18 cellular contexts compared by ENCODE assay signal in the genomic region with DNA sequence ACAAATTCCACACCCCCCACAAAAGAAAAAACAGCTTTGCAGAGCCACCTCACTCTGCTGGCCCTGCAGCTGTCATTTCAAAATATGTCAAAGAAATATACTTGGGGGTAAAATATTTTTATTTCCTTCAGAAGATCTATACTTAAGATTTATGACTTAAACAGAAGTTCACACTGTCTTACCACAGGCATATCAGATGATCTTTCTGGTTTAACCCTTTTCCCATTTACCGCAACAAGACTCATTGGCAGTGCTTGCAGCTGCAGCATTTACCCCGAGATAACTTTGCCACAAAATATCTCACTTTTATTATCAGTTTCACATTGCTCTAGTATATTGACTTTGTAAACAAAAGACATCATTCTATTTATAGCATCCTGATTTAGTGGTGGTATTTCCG. TPM values are rescaled to one million over a fixed set of nuclear protein-coding genes. Genes with fewer than 3 reads are reported as not detected.
A peak's percentile ranks its signal among the peaks of the same experiment; 100 is the strongest.
DNase-seq lines count a peak whose midpoint lies in the region; ATAC-seq and TF ChIP-seq lines count a peak whose summit lies in the region.
"Had no signal": no experiment of that assay in that cellular context is flagged by ENCODE, and none has a peak within 500 bp of the region (broad histone marks: within the 10 kb centered on the region; RNA-seq: fewer than 3 reads in every experiment).

No MANE protein-coding gene starts in this region.

- peak; percentile 71 for ATAC-seq in activated CD8-positive, alpha-beta T cell treated with anti-CD3 and anti-CD28 coated beads, Interleukin-2, amount 10 ng/mL, durations not matched to agents 7 days and 5 days
- ATAC-seq in activated CD8-positive, alpha-beta T cell treated with anti-CD3 and anti-CD28 coated beads for 36 hours: no peak
- peak; percentile 40 for ATAC-seq in GM18867 (IDR thresholded peaks at IDR 0.05; ENCODE audit: unreplicated experiment)
- ATAC-seq in T-helper 17 cell: peak; percentile 81
- no peak for ATAC-seq in GM18868 (IDR thresholded peaks at IDR 0.05; ENCODE audit: unreplicated experiment)
- ATAC-seq: K562 had no signal

- intact Hi-C loops in activated CD8-positive, alpha-beta T cell treated with anti-CD3 and anti-CD28 coated beads for 36 hours (cut with micrococcal nuclease): no loop called here

- POLR2A ChIA-PET in activated CD8-positive, alpha-beta T cell treated with anti-CD3 and anti-CD28 coated beads, Interleukin-2, amount 10 ng/mL, durations not matched to agents 7 days and 5 days (lab: Charles Lee): no interaction called here
- POLR2A ChIA-PET in activated CD8-positive, alpha-beta T cell treated with anti-CD3 and anti-CD28 coated beads for 36 hours (lab: Charles Lee): interaction anchor here (0.7 kb wide), 1 partner anchor 10 kb away, joined by 4 read pairs; no protein-coding TSS in a partner anchor

- no peak for TF ChIP-seq CTCF in activated CD8-positive, alpha-beta T cell treated with anti-CD3 and anti-CD28 coated beads for 36 hours (IDR thresholded peaks at IDR 0.05)

- H3K27me3 Mint-ChIP-seq in activated CD8-positive, alpha-beta T cell treated with anti-CD3 and anti-CD28 coated beads, Interleukin-2, amount 10 ng/mL, durations not matched to agents 7 days and 5 days (ENCODE audit: low read depth): peaks cover 27% of the 10 kb centered on the region
- no peaks in the 10 kb centered on the region for H3K27me3 Mint-ChIP-seq in activated CD8-positive, alpha-beta T cell treated with anti-CD3 and anti-CD28 coated beads for 36 hours
- H3K27me3 Mint-ChIP-seq in T-helper 17 cell: peaks cover 8% of the 10 kb centered on the region

- no peak overlapping the region for H3K4me3 Mint-ChIP-seq in activated CD8-positive, alpha-beta T cell treated with anti-CD3 and anti-CD28 coated beads, Interleukin-2, amount 10 ng/mL, durations not matched to agents 7 days and 5 days
- H3K4me3 Mint-ChIP-seq in activated CD8-positive, alpha-beta T cell treated with anti-CD3 and anti-CD28 coated beads for 36 hours: no peak overlapping the region
- H3K4me3 Mint-ChIP-seq in T-helper 17 cell: peak overlapping the region; percentile 70
- H3K4me3 Mint-ChIP-seq: CD14-positive monocyte had no signal

- peaks cover 28% of the 10 kb centered on the region for H3K4me1 Mint-ChIP-seq in activated CD8-positive, alpha-beta T cell treated with anti-CD3 and anti-CD28 coated beads, Interleukin-2, amount 10 ng/mL, durations not matched to agents 7 days and 5 days (ENCODE audit: low read depth)
- H3K4me1 Mint-ChIP-seq in activated CD8-positive, alpha-beta T cell treated with anti-CD3 and anti-CD28 coated beads for 36 hours (ENCODE audit: low read depth): peaks cover 17% of the 10 kb centered on the region
- H3K4me1 Mint-ChIP-seq in T-helper 17 cell: peaks cover 22% of the 10 kb centered on the region
- H3K4me1 Mint-ChIP-seq: CD14-positive monocyte had no signal

- peak; percentile 25 for DNase-seq in activated CD8-positive, alpha-beta T cell treated with anti-CD3 and anti-CD28 coated beads, Interleukin-2, amount 10 ng/mL, durations not matched to agents 7 days and 5 days
- no peak for DNase-seq in activated CD8-positive, alpha-beta T cell treated with anti-CD3 and anti-CD28 coated beads for 36 hours
- no peak for DNase-seq in T-helper 17 cell
- peak; percentile 37 for DNase-seq in myocyte (ENCODE audit: low read depth)
- no peak for DNase-seq in NCI-H226
- no peak for DNase-seq in glomerular visceral epithelial cell (ENCODE audit: extremely low spot score)
- DNase-seq: Calu3, DMS79, GOT3, NCI-H1417, NCI-H1930, NCI-H2171 treated with DMSO at 0.1 percent for 48 hours, NCI-H510A treated with DMSO at 0.1 percent for 48 hours, SHP77 treated with DMSO at 0.1 percent for 48 hours had no signal

- peaks cover 2% of the 10 kb centered on the region for H3K36me3 Mint-ChIP-seq in activated CD8-positive, alpha-beta T cell treated with anti-CD3 and anti-CD28 coated beads, Interleukin-2, amount 10 ng/mL, durations not matched to agents 7 days and 5 days (ENCODE audit: low read depth)
- H3K36me3 Mint-ChIP-seq in activated CD8-positive, alpha-beta T cell treated with anti-CD3 and anti-CD28 coated beads for 36 hours (ENCODE audit: low read depth): no peaks in the 10 kb centered on the region
- no peaks in the 10 kb centered on the region for H3K36me3 Mint-ChIP-seq in T-helper 17 cell (ENCODE audit: low read depth)
- H3K36me3 Mint-ChIP-seq: CD14-positive monocyte had no signal

- CTCF ChIA-PET in activated CD8-positive, alpha-beta T cell treated with anti-CD3 and anti-CD28 coated beads, Interleukin-2, amount 10 ng/mL, durations not matched to agents 7 days and 5 days (lab: Charles Lee): interaction anchor here (1.2 to 1.6 kb wide), 2 partner anchors 17 to 800 kb away, joined by 3 read pairs; no protein-coding TSS in a partner anchor
- CTCF ChIA-PET in activated CD8-positive, alpha-beta T cell treated with anti-CD3 and anti-CD28 coated beads for 36 hours (lab: Charles Lee): interaction anchor here (1.1 kb wide), 1 partner anchor 35 kb away, joined by 3 read pairs; no protein-coding TSS in a partner anchor

- no peaks in the 10 kb centered on the region for H3K9me3 ChIP-seq in T-helper 17 cell (ENCODE audit: control insufficient read depth, low read length, poor library complexity, severe bottlenecking)

- no peak overlapping the region for H3K27ac Mint-ChIP-seq in activated CD8-positive, alpha-beta T cell treated with anti-CD3 and anti-CD28 coated beads, Interleukin-2, amount 10 ng/mL, durations not matched to agents 7 days and 5 days
- no peak overlapping the region for H3K27ac Mint-ChIP-seq in activated CD8-positive, alpha-beta T cell treated with anti-CD3 and anti-CD28 coated beads for 36 hours
- H3K27ac Mint-ChIP-seq in T-helper 17 cell: no peak overlapping the region

- H3K9me3 Mint-ChIP-seq in activated CD8-positive, alpha-beta T cell treated with anti-CD3 and anti-CD28 coated beads, Interleukin-2, amount 10 ng/mL, durations not matched to agents 7 days and 5 days (ENCODE audit: insufficient read depth): no peaks in the 10 kb centered on the region
- H3K9me3 Mint-ChIP-seq in activated CD8-positive, alpha-beta T cell treated with anti-CD3 and anti-CD28 coated beads for 36 hours: no peaks in the 10 kb centered on the region

RNA-seq across cellular contexts. Expression of gene SLC35G4, which starts 21.6 kb away (rescaled TPM):
- not detected for total RNA-seq in activated CD8-positive, alpha-beta T cell treated with anti-CD3 and anti-CD28 coated beads, Interleukin-2, amount 10 ng/mL, durations not matched to agents 7 days and 5 days
- total RNA-seq in activated CD8-positive, alpha-beta T cell treated with anti-CD3 and anti-CD28 coated beads for 36 hours: not detected
- total RNA-seq in T-helper 17 cell (not detected), myocyte (not detected in 2 replicates)
- not detected for polyA plus RNA-seq in myocyte (2012)
- total RNA-seq: Calu3, K562 had no signal
- polyA plus RNA-seq: CD14-positive monocyte, K562 had no signal

Comparison
In these comparisons a context has a peak if more than half of its experiments do, and no peak if none do; other contexts are left out.
1. ATAC-seq: peak in activated CD8-positive, alpha-beta T cell treated with anti-CD3 and anti-CD28 coated beads, Interleukin-2, amount 10 ng/mL, durations not matched to agents 7 days and 5 days (single experiment), GM18867 (single experiment) and T-helper 17 cell (single experiment); none in activated CD8-positive, alpha-beta T cell treated with anti-CD3 and anti-CD28 coated beads for 36 hours (single experiment) and GM18868 (single experiment).
2. DNase-seq: peak in activated CD8-positive, alpha-beta T cell treated with anti-CD3 and anti-CD28 coated beads, Interleukin-2, amount 10 ng/mL, durations not matched to agents 7 days and 5 days (single experiment) and myocyte (single experiment); none in activated CD8-positive, alpha-beta T cell treated with anti-CD3 and anti-CD28 coated beads for 36 hours (single experiment), T-helper 17 cell (0 of 3), NCI-H226 (single experiment) and glomerular visceral epithelial cell (single experiment).